In genomic region chr3:100403956-100404548, GRCh38 we compare ENCODE assay signal across 10 cellular contexts. TPM values are rescaled to one million over a fixed set of nuclear protein-coding genes. Genes with fewer than 3 reads are reported as not detected.
DNase-seq lines count a peak whose midpoint lies in the region; ATAC-seq and TF ChIP-seq lines count a peak whose summit lies in the region.
"Had no signal": no experiment of that assay in that cellular context is flagged by ENCODE, and none has a peak within 500 bp of the region (broad histone marks: within the 10 kb centered on the region; RNA-seq: fewer than 3 reads in every experiment).

No MANE protein-coding gene starts in this region.

- peak overlapping the region; percentile 94 for H3K4me3 ChIP-seq in cardiac muscle cell
- H3K4me3 ChIP-seq in Panc1 (ENCODE audit: low read depth in 2 of 2, low read length in 2 of 2): peak overlapping the region; percentile 74 to 87
- peak overlapping the region; percentile 94 for H3K4me3 ChIP-seq in fibroblast of villous mesenchyme (ENCODE audit: low read depth, low read length)
- H3K4me3 ChIP-seq: colonic mucosa had no signal

- no peaks in the 10 kb centered on the region for H3K9me3 ChIP-seq in cardiac muscle cell (ENCODE audit: low read depth)
- peaks cover 8% of the 10 kb centered on the region; the same call in 1 of the 2 replicates for H3K9me3 ChIP-seq in Panc1 (ENCODE audit: control insufficient read depth, insufficient read depth, low read depth, low read length)
- H3K9me3 ChIP-seq in T-helper 17 cell (ENCODE audit: control insufficient read depth, low read length, poor library complexity, severe bottlenecking): no peaks in the 10 kb centered on the region
- H3K9me3 ChIP-seq: colonic mucosa had no signal

- no peaks in the 10 kb centered on the region for H3K36me3 Mint-ChIP-seq in T-helper 17 cell (ENCODE audit: low read depth)

- in situ Hi-C loops in Panc1 (cut with HindIII; ENCODE audit: low pct_unique_long_range_greater_than_20kb, low sequenced_read_pairs): no loop called here

- POLR2A ChIA-PET in Panc1 (lab: Charles Lee): interaction anchor here (0.7 kb wide), 1 partner anchor 242 kb away, joined by 8 read pairs; no protein-coding TSS in a partner anchor

- H3K36me3 ChIP-seq in cardiac muscle cell (no peaks in the 10 kb centered on the region), Panc1 (ENCODE audit: control insufficient read depth, insufficient read depth, low read length) (no peaks in the 10 kb centered on the region)
- H3K36me3 ChIP-seq: colonic mucosa had no signal

- intact Hi-C loops in Right ventricle myocardium inferior (cut with DNase I) (loop anchor here (5.0 kb wide), 3 partner anchors 88 to 587 kb away; partner anchors contain the start of genes CMSS1 and TMEM45A), Panc1 (cut with micrococcal nuclease; ENCODE audit: unreplicated experiment) (loop anchor here (10.0 kb wide), 1 partner anchor 191 kb away; no protein-coding TSS in a partner anchor)

- no peaks in the 10 kb centered on the region for H3K27me3 ChIP-seq in cardiac muscle cell
- H3K27me3 ChIP-seq in Panc1 (ENCODE audit: control insufficient read depth, insufficient read depth, low read length): no peaks in the 10 kb centered on the region
- H3K27me3 ChIP-seq: colonic mucosa had no signal

- no TSS peak for BruUV-seq in Panc1 (replicated peaks; lab: Mats Ljungman, UMichigan)

- H3K4me1 ChIP-seq in cardiac muscle cell (ENCODE audit: low read depth) (peaks cover 14% of the 10 kb centered on the region), Panc1 (ENCODE audit: control insufficient read depth, insufficient read depth, low read length) (no peaks in the 10 kb centered on the region; the same call in 1 of the 2 replicates)

- no peak for TF ChIP-seq CTCF in cardiac muscle cell (IDR thresholded peaks at IDR 0.05; ENCODE audit: low read depth, low read length)
- no peak for TF ChIP-seq CTCF in Panc1 (IDR thresholded peaks at IDR 0.05)
- TF ChIP-seq CTCF in fibroblast of villous mesenchyme (IDR thresholded peaks at IDR 0.05; ENCODE audit: insufficient read depth, low read depth, low read length): no peak

- peak overlapping the region; percentile 94 to 95 for H3K4me3 Mint-ChIP-seq in stimulated activated naive CD8-positive, alpha-beta T cell treated with anti-CD3 and anti-CD28 coated beads, Interleukin-15, amount 100 ng/mL, for 72 hours
- no peak overlapping the region for H3K4me3 Mint-ChIP-seq in T-helper 17 cell

- ATAC-seq in Right ventricle myocardium inferior: no peak
- no peak for ATAC-seq in Panc1
- no peak for ATAC-seq in stimulated activated naive CD8-positive, alpha-beta T cell treated with anti-CD3 and anti-CD28 coated beads, Interleukin-15, amount 100 ng/mL, for 72 hours
- no peak for ATAC-seq in T-helper 17 cell

- peaks cover 8 to 10% of the 10 kb centered on the region in 2 donors for H3K9me3 Mint-ChIP-seq in stimulated activated naive CD8-positive, alpha-beta T cell treated with anti-CD3 and anti-CD28 coated beads, Interleukin-15, amount 100 ng/mL, for 72 hours

- no peak for DNase-seq in cardiac muscle cell (ENCODE audit: low read depth in 1 of 2, low spot score in 1 of 2)
- DNase-seq in Right ventricle myocardium inferior (ENCODE audit: missing footprints): no peak
- no peak for DNase-seq in Panc1 (ENCODE audit: low read depth, low spot score)
- DNase-seq in fibroblast of villous mesenchyme (ENCODE audit: low read depth): peak; percentile 2
- no peak for DNase-seq in stimulated activated naive CD8-positive, alpha-beta T cell treated with anti-CD3 and anti-CD28 coated beads, Interleukin-15, amount 100 ng/mL, for 72 hours
- DNase-seq in stimulated activated CD4-positive, alpha-beta T cell treated with anti-CD3 and anti-CD28 coated beads, Interleukin-2, amount 100 ng/mL, for 24 hours: no peak
- no peak for DNase-seq in NCI-H2196 treated with DMSO at 0.1 percent for 48 hours (lab: John Stamatoyannopoulos, UW; ENCODE audit: unreplicated experiment)
- DNase-seq in T-helper 17 cell: no peak
- DNase-seq: colonic mucosa, NCI-H1417 treated with DMSO at 0.1 percent for 48 hours had no signal

- peaks cover 40% of the 10 kb centered on the region for H3K4me1 Mint-ChIP-seq in stimulated activated naive CD8-positive, alpha-beta T cell treated with anti-CD3 and anti-CD28 coated beads, Interleukin-15, amount 100 ng/mL, for 72 hours
- H3K4me1 Mint-ChIP-seq in T-helper 17 cell: peaks cover 26% of the 10 kb centered on the region

- H3K27me3 Mint-ChIP-seq in stimulated activated naive CD8-positive, alpha-beta T cell treated with anti-CD3 and anti-CD28 coated beads, Interleukin-15, amount 100 ng/mL, for 72 hours: no peaks in the 10 kb centered on the region
- H3K27me3 Mint-ChIP-seq in T-helper 17 cell: no peaks in the 10 kb centered on the region

- no peak overlapping the region for H3K27ac Mint-ChIP-seq in stimulated activated naive CD8-positive, alpha-beta T cell treated with anti-CD3 and anti-CD28 coated beads, Interleukin-15, amount 100 ng/mL, for 72 hours
- no peak overlapping the region for H3K27ac Mint-ChIP-seq in T-helper 17 cell

- CTCF ChIA-PET in Panc1 (lab: Charles Lee): no interaction called here

- H3K27ac ChIP-seq in cardiac muscle cell (peak overlapping the region; percentile 78), Panc1 (ENCODE audit: low read length) (peak overlapping the region; percentile 98)
- H3K27ac ChIP-seq: colonic mucosa had no signal

RNA-seq across cellular contexts. Expression of gene LNP1, which starts 2.7 kb away (rescaled TPM):
- total RNA-seq in cardiac muscle cell (22.7 and 23.1 TPM in 2 replicates), Right ventricle myocardium inferior (2.4 TPM), Panc1 (2021; ENCODE audit: unreplicated experiment) (1.8 TPM), fibroblast of villous mesenchyme (4.2 and 4.7 TPM in 2 replicates), T-helper 17 cell (under 1 TPM; 0.70 to 0.96 TPM)
- 18.3 and 20.8 TPM in 2 replicates for polyA plus RNA-seq in cardiac muscle cell
- polyA plus RNA-seq in Panc1 (2012; ENCODE audit: insufficient read length): 0.47 TPM

RNA-seq across cellular contexts. Expression of gene TOMM70, which starts 3.2 kb away (rescaled TPM):
- total RNA-seq in cardiac muscle cell (43.5 and 46.5 TPM in 2 replicates), Right ventricle myocardium inferior (65.9 TPM), Panc1 (2021; ENCODE audit: unreplicated experiment) (55.7 TPM), fibroblast of villous mesenchyme (47.4 and 65.2 TPM in 2 replicates), T-helper 17 cell (10 to 100 TPM; 23.6 to 26.4 TPM)
- 34.3 and 45.1 TPM in 2 replicates for polyA plus RNA-seq in cardiac muscle cell
- polyA plus RNA-seq in Panc1 (2012; ENCODE audit: insufficient read length): 24.1 TPM
